ENCODE assay signal across 1 cellular context in genomic region chr6:155142163-155142901, GRCh38.
TF ChIP-seq lines count a peak whose summit lies in the region.

No MANE protein-coding gene starts in this region.

TF ChIP-seq in H1, 55 proteins besides CTCF, POLR2A, EP300 and RAD21 (continued from another document):
- TF ChIP-seq SP1 (IDR thresholded peaks at IDR 0.05; ENCODE audit: low read depth, low read length) (no peak), CBX8 (IDR thresholded peaks at IDR 0.05; ENCODE audit: borderline replicate concordance, low read depth, low read length) (no peak), ATF2 (IDR thresholded peaks at IDR 0.05; ENCODE audit: low read length) (no peak)
